In the genomic region with DNA sequence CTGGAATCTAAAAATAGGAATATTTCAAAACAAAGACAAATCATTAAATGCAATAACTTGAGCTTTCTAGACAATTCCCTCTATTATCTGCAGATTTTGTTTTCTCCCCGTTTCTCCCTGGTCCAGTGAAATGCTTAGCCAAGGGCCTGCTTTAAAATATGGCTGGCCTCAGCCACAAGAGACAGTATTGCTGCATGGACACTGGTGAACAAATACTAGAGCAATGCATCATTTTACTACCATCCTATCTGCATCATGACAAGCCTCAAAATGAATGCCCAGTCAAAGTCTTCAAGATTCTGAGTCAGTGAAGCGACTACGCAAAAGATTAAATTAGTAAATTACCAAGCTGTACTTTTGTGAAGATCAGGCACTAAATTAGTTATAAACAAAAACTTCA, we compare ENCODE assay signal across 1 cellular context.
TF ChIP-seq lines count a peak whose summit lies in the region.

No MANE protein-coding gene starts in this region.

TF ChIP-seq in Ishikawa, 13 proteins besides CTCF, POLR2A, EP300 and RAD21 (continued from another document):
- TF ChIP-seq, protein P1, sequence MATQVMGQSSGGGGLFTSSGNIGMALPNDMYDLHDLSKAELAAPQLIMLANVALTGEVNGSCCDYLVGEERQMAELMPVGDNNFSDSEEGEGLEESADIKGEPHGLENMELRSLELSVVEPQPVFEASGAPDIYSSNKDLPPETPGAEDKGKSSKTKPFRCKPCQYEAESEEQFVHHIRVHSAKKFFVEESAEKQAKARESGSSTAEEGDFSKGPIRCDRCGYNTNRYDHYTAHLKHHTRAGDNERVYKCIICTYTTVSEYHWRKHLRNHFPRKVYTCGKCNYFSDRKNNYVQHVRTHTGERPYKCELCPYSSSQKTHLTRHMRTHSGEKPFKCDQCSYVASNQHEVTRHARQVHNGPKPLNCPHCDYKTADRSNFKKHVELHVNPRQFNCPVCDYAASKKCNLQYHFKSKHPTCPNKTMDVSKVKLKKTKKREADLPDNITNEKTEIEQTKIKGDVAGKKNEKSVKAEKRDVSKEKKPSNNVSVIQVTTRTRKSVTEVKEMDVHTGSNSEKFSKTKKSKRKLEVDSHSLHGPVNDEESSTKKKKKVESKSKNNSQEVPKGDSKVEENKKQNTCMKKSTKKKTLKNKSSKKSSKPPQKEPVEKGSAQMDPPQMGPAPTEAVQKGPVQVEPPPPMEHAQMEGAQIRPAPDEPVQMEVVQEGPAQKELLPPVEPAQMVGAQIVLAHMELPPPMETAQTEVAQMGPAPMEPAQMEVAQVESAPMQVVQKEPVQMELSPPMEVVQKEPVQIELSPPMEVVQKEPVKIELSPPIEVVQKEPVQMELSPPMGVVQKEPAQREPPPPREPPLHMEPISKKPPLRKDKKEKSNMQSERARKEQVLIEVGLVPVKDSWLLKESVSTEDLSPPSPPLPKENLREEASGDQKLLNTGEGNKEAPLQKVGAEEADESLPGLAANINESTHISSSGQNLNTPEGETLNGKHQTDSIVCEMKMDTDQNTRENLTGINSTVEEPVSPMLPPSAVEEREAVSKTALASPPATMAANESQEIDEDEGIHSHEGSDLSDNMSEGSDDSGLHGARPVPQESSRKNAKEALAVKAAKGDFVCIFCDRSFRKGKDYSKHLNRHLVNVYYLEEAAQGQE (IDR thresholded peaks at IDR 0.05; ENCODE audit: low read depth) = no peak
- TF ChIP-seq CREB1 (IDR thresholded peaks at IDR 0.05; ENCODE audit: low read depth) (no peak), YY1 (IDR thresholded peaks at IDR 0.05; ENCODE audit: low read depth) (no peak), CEBPB (IDR thresholded peaks at IDR 0.05) (no peak)
